Comparison of ENCODE assay signal across 27 cellular contexts in the genomic region with DNA sequence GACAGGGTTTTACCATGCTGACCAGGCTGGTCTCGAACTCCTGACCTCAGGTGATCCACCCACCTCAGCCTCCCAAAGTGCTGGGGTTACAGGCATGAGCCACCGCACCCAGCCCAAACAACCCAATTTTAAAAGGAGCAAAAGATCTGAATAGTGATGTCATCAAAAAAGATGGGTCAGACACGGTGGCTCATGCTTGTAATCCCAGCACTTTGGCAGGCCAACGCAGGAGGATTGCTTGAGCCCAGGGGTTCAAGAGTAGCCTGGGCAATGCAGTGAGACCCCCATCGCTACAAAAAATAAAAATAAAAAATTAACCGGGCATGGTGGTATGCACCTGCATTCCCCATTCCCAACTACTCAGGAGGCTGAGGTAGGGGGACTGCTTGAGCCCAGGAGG.
"Had no signal": no experiment of that assay in that cellular context is flagged by ENCODE, and none has a peak within 500 bp of the region (broad histone marks: within the 10 kb centered on the region; RNA-seq: fewer than 3 reads in every experiment).

No MANE protein-coding gene starts in this region.

- H3K27me3 ChIP-seq: foreskin keratinocyte, hepatocyte, pancreas, spleen, tibial artery, upper lobe of right lung, vagina had no signal

- DNase-seq: dermis blood vessel endothelial cell; erythroblast; foreskin keratinocyte; head of caudate nucleus; kidney; left cardiac atrium; left ventricle myocardium inferior; lower lobe of right lung; naive B cell; occipital lobe; pancreas; retina; spleen; stimulated activated CD4-positive, alpha-beta T cell treated with anti-CD3 and anti-CD28 coated beads, Interleukin-15, amount 100 ng/mL, for 24 hours; stimulated activated CD4-positive, alpha-beta T cell treated with anti-CD3 and anti-CD28 coated beads, Interleukin-1b, Interleukin-23, amount 100 ng/mL, for 48 hours; stimulated activated CD4-positive, alpha-beta T cell treated with anti-CD3 and anti-CD28 coated beads, Interleukin-4, amount 100 ng/mL, for 24 hours; tibial artery; upper lobe of right lung had no signal

- H2AFZ ChIP-seq: hepatocyte had no signal

- H3K27ac Mint-ChIP-seq: memory B cell; nephron; stimulated activated memory B cell treated with anti-CD40 and anti-IgM and Interleukin-4, amounts not matched to agents 10 μg/mL and 1 μg/mL and 100 μg/mL, for 72 hours; stimulated activated naive CD8-positive, alpha-beta T cell treated with anti-CD3 and anti-CD28 coated beads, Interleukin-15, Interleukin-2, amounts not matched to agents 100 ng/mL and 50 ng/mL, for 24 hours had no signal

- H3K27me3 Mint-ChIP-seq: memory B cell; naive B cell; stimulated activated memory B cell treated with anti-CD40 and anti-IgM and Interleukin-4, amounts not matched to agents 10 μg/mL and 1 μg/mL and 100 μg/mL, for 72 hours had no signal

- H3K36me3 Mint-ChIP-seq: memory B cell; naive B cell; stimulated activated memory B cell treated with anti-CD40 and anti-IgM and Interleukin-4, amounts not matched to agents 10 μg/mL and 1 μg/mL and 100 μg/mL, for 72 hours had no signal

- H3K4me1 ChIP-seq: prostate gland had no signal

- H3K36me3 ChIP-seq: left ventricle myocardium inferior, lower lobe of right lung, pancreas, prostate gland, spleen, tibial artery, upper lobe of right lung, vagina had no signal

- H3K4me3 ChIP-seq: hepatocyte, left ventricle myocardium inferior, lower lobe of right lung, pancreas, prostate gland, spleen, tibial artery, upper lobe of right lung, vagina had no signal

- H3K4me3 Mint-ChIP-seq: memory B cell; naive B cell; nephron; stimulated activated memory B cell treated with anti-CD40 and anti-IgM and Interleukin-4, amounts not matched to agents 10 μg/mL and 1 μg/mL and 100 μg/mL, for 72 hours; stimulated activated naive CD8-positive, alpha-beta T cell treated with anti-CD3 and anti-CD28 coated beads, Interleukin-15, Interleukin-2, amounts not matched to agents 100 ng/mL and 50 ng/mL, for 24 hours had no signal

- H3K9me3 ChIP-seq: left ventricle myocardium inferior, lower lobe of right lung, pancreas, prostate gland, spleen, tibial artery, upper lobe of right lung, vagina had no signal

- ATAC-seq: foreskin keratinocyte; left cardiac atrium; lower lobe of right lung; pancreas; sciatic nerve; stimulated activated memory B cell treated with anti-CD40 and anti-IgM and Interleukin-4, amounts not matched to agents 10 μg/mL and 1 μg/mL and 100 μg/mL, for 72 hours; upper lobe of right lung had no signal

- H3K4me2 ChIP-seq: hepatocyte had no signal

- H3K9me3 Mint-ChIP-seq: memory B cell; naive B cell; nephron; stimulated activated memory B cell treated with anti-CD40 and anti-IgM and Interleukin-4, amounts not matched to agents 10 μg/mL and 1 μg/mL and 100 μg/mL, for 72 hours; stimulated activated naive CD8-positive, alpha-beta T cell treated with anti-CD3 and anti-CD28 coated beads, Interleukin-15, Interleukin-2, amounts not matched to agents 100 ng/mL and 50 ng/mL, for 24 hours had no signal

- H3K27ac ChIP-seq: foreskin keratinocyte, hepatocyte, left ventricle myocardium inferior, lower lobe of right lung, pancreas, prostate gland, spleen, upper lobe of right lung, vagina had no signal

- FAIRE-seq: endothelial cell of umbilical vein, kidney, pancreas had no signal
